Comparison of ENCODE assay signal across 15 cellular contexts in the genomic region with DNA sequence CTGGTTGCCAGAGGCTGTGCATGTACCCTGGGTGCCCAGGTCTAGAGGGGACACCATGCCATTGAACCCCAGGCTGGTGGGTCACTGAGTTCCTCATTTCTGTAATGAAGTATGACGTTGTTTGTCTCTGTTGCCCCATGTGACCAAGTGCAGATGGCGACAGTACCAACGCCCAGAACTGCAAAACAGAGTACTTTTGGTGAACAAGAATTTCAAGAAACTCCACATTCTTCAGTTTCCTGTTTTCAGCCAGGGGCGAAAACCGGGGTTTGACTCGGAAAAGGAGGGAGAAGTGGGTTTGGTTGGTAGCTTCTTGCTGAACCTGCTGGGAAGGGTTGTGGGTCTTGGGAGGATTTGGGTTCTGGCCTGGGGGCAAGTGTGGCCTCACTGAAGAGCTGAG. TPM values are rescaled to one million over a fixed set of nuclear protein-coding genes. Genes with fewer than 3 reads are reported as not detected.
DNase-seq lines count a peak whose midpoint lies in the region; ATAC-seq and TF ChIP-seq lines count a peak whose summit lies in the region.
"Had no signal": no experiment of that assay in that cellular context is flagged by ENCODE, and none has a peak within 500 bp of the region (broad histone marks: within the 10 kb centered on the region; RNA-seq: fewer than 3 reads in every experiment).

No MANE protein-coding gene starts in this region.

- peaks cover 16% of the 10 kb centered on the region for H3K4me1 Mint-ChIP-seq in WTC11
- H3K4me1 Mint-ChIP-seq in activated T-cell treated with anti-CD3 and anti-CD28 coated beads, Interleukin-2, amount 50 U/mL, for 72 hours (ENCODE audit: low read depth), result peaks cover 5% of the 10 kb centered on the region
- H3K4me1 Mint-ChIP-seq in immature natural killer cell, result peaks cover 22 to 38% of the 10 kb centered on the region in 2 donors

- peaks cover 2% of the 10 kb centered on the region for H3K9me3 Mint-ChIP-seq in WTC11
- H3K9me3 Mint-ChIP-seq in activated T-cell treated with anti-CD3 and anti-CD28 coated beads, Interleukin-2, amount 50 U/mL, for 72 hours, result no peaks in the 10 kb centered on the region
- H3K9me3 Mint-ChIP-seq in immature natural killer cell, result no peaks in the 10 kb centered on the region
- H3K9me3 Mint-ChIP-seq: neural crest cell; T-helper 2 cell treated with Interferon-gamma antibody and Interleukin-4, amounts not matched to agents 5 μg/mL and 100 μg/mL, for 36 hours had no signal

- TF ChIP-seq CTCF in WTC11 (IDR thresholded peaks at IDR 0.05) (no peak), left lung (IDR thresholded peaks at IDR 0.05) (no peak), suprapubic skin (IDR thresholded peaks at IDR 0.05) (no peak)

- H3K36me3 ChIP-seq in left lung (peaks cover 0 to 12% of the 10 kb centered on the region in 2 donors), suprapubic skin (peaks cover 12% of the 10 kb centered on the region)

- H3K27me3 ChIP-seq in left lung (no peaks in the 10 kb centered on the region), suprapubic skin (no peaks in the 10 kb centered on the region)

- CTCF ChIA-PET in WTC11 (lab: Charles Lee), result interaction anchor here (0.9 to 1.3 kb wide), 2 partner anchors 42 to 106 kb away, joined by 3 read pairs; no protein-coding TSS in a partner anchor

- POLR2A ChIA-PET in WTC11 (lab: Charles Lee), result no interaction called here

- H3K27ac Mint-ChIP-seq in WTC11 (peak overlapping the region; percentile 43; the same call in 1 of the 2 replicates), immature natural killer cell (peak overlapping the region in 1 of 6 donors; percentile 49)
- H3K27ac Mint-ChIP-seq in activated T-cell treated with anti-CD3 and anti-CD28 coated beads, Interleukin-2, amount 50 U/mL, for 72 hours, result no peak overlapping the region
- H3K27ac Mint-ChIP-seq: activated naive CD8-positive, alpha-beta T cell; T-helper 2 cell treated with Interferon-gamma antibody and Interleukin-4, amounts not matched to agents 5 μg/mL and 100 μg/mL, for 36 hours had no signal

- TF ChIP-seq EP300 in Ishikawa (IDR thresholded peaks at IDR 0.05; ENCODE audit: borderline replicate concordance) (no peak), suprapubic skin (IDR thresholded peaks at IDR 0.05) (no peak)

- H3K27me3 Mint-ChIP-seq in WTC11 (ENCODE audit: low read depth), result no peaks in the 10 kb centered on the region
- no peaks in the 10 kb centered on the region for H3K27me3 Mint-ChIP-seq in activated T-cell treated with anti-CD3 and anti-CD28 coated beads, Interleukin-2, amount 50 U/mL, for 72 hours (ENCODE audit: low read depth)
- H3K27me3 Mint-ChIP-seq in immature natural killer cell (ENCODE audit: low read depth in 3 of 3), result no peaks in the 10 kb centered on the region
- H3K27me3 Mint-ChIP-seq: activated naive CD8-positive, alpha-beta T cell had no signal

- H3K4me3 ChIP-seq in left lung (no peak overlapping the region), suprapubic skin (no peak overlapping the region)

- H3K4me1 ChIP-seq in left lung (peaks cover 24 to 46% of the 10 kb centered on the region in 2 donors), suprapubic skin (peaks cover 27% of the 10 kb centered on the region)

- ATAC-seq in WTC11 (no peak), left lung (peak; percentile 18), HG03571 (IDR thresholded peaks at IDR 0.05; ENCODE audit: unreplicated experiment) (no peak), HG03442 (IDR thresholded peaks at IDR 0.05; ENCODE audit: unreplicated experiment) (no peak)
- ATAC-seq in activated T-cell treated with anti-CD3 and anti-CD28 coated beads, Interleukin-2, amount 50 U/mL, for 72 hours (replicated peaks in 1 of 2), result no peak

- 37% methylated on average over 6 of the region's 6 CpGs for WGBS in suprapubic skin

- H3K36me3 Mint-ChIP-seq in WTC11, result no peaks in the 10 kb centered on the region
- H3K36me3 Mint-ChIP-seq in activated T-cell treated with anti-CD3 and anti-CD28 coated beads, Interleukin-2, amount 50 U/mL, for 72 hours (ENCODE audit: insufficient read depth in 2 of 2), result no peaks in the 10 kb centered on the region
- H3K36me3 Mint-ChIP-seq in immature natural killer cell, result peaks cover 3 to 5% (median 4%) of the 10 kb centered on the region in 3 donors

- TF ChIP-seq POLR2A in suprapubic skin (IDR thresholded peaks at IDR 0.05), result no peak

- intact Hi-C loops in left lung (cut with DNase I), result loop anchor here in 1 of 2 donors (10.0 kb wide), 1 partner anchor 64 kb away; no protein-coding TSS in a partner anchor

- H3K27ac ChIP-seq in left lung, result peak overlapping the region; percentile 39 to 78
- peak overlapping the region; percentile 52 for H3K27ac ChIP-seq in suprapubic skin
- H3K27ac ChIP-seq: C4-2B had no signal

- no peak for TF ChIP-seq RAD21 in Ishikawa (IDR thresholded peaks at IDR 0.05; ENCODE audit: low read depth)

- DNase-seq in WTC11 (ENCODE audit: low spot score) (no peak), left lung (peak in 1 of 2 donors; percentile 77), suprapubic skin (ENCODE audit: low spot score in 2 of 2) (peak in 1 of 2 donors; percentile 74), immature natural killer cell (no peak)
- DNase-seq in activated T-cell treated with anti-CD3 and anti-CD28 coated beads, Interleukin-2, amount 50 U/mL, for 72 hours, result no peak
- DNase-seq: dermis blood vessel endothelial cell, foreskin melanocyte, OCI-M1 had no signal

- H3K4me3 Mint-ChIP-seq in WTC11, result no peak overlapping the region
- H3K4me3 Mint-ChIP-seq in activated T-cell treated with anti-CD3 and anti-CD28 coated beads, Interleukin-2, amount 50 U/mL, for 72 hours, result no peak overlapping the region
- no peak overlapping the region for H3K4me3 Mint-ChIP-seq in immature natural killer cell
- H3K4me3 Mint-ChIP-seq: activated naive CD8-positive, alpha-beta T cell; neural crest cell; T-helper 2 cell treated with Interferon-gamma antibody and Interleukin-4, amounts not matched to agents 5 μg/mL and 100 μg/mL, for 36 hours had no signal

- no peaks in the 10 kb centered on the region for H3K9me3 ChIP-seq in left lung
- H3K9me3 ChIP-seq in suprapubic skin, result no peaks in the 10 kb centered on the region

TF ChIP-seq in Ishikawa, 13 proteins besides CTCF, POLR2A, EP300 and RAD21:
- TF ChIP-seq NFIC (IDR thresholded peaks at IDR 0.05) (no peak), TEAD4 (IDR thresholded peaks at IDR 0.05) (peak; percentile 41; the same call in 1 of the 2 replicates)
- TF ChIP-seq, protein P1, sequence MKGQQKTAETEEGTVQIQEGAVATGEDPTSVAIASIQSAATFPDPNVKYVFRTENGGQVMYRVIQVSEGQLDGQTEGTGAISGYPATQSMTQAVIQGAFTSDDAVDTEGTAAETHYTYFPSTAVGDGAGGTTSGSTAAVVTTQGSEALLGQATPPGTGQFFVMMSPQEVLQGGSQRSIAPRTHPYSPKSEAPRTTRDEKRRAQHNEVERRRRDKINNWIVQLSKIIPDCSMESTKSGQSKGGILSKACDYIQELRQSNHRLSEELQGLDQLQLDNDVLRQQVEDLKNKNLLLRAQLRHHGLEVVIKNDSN (IDR thresholded peaks at IDR 0.05), result peak; percentile 78

TF ChIP-seq in WTC11, 78 proteins besides CTCF, POLR2A, EP300 and RAD21:
- TF ChIP-seq GABPB1 (CRISPR knock-in tag; IDR thresholded peaks at IDR 0.05) (no peak), GTF2I (CRISPR knock-in tag; conservative IDR thresholded peaks at IDR 0.05) (no peak)
- TF ChIP-seq, protein P2, sequence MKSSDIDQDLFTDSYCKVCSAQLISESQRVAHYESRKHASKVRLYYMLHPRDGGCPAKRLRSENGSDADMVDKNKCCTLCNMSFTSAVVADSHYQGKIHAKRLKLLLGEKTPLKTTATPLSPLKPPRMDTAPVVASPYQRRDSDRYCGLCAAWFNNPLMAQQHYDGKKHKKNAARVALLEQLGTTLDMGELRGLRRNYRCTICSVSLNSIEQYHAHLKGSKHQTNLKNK (CRISPR knock-in tag; IDR thresholded peaks at IDR 0.05), result no peak

RNA-seq across cellular contexts. Expression of a gene that starts 18.2 kb away (rescaled TPM):
- total RNA-seq in WTC11 (2021), result 2.1 to 4.2 TPM (median 3.0 TPM) in 3 replicates
- total RNA-seq in left lung, result under 1 TPM; 0.52 to 0.58 TPM
- not detected for total RNA-seq in suprapubic skin
- total RNA-seq in activated T-cell treated with anti-CD3 and anti-CD28 coated beads, Interleukin-2, amount 50 U/mL, for 72 hours, result not detected
- polyA plus RNA-seq in immature natural killer cell, result under 1 TPM in 1 of 3 donors, not detected in 2; 0.12 TPM
- total RNA-seq: dermis blood vessel endothelial cell, neural crest cell had no signal

RNA-seq across cellular contexts. Expression of a gene that starts 35.0 kb away (rescaled TPM):
- total RNA-seq in WTC11 (2021) (2.8 to 3.9 TPM (median 3.3 TPM) in 3 replicates), left lung (10 to 100 TPM; 15.6 to 24.6 TPM), suprapubic skin (10 to 100 TPM; 20.7 to 27.2 (median 25.4) TPM)
- total RNA-seq in activated T-cell treated with anti-CD3 and anti-CD28 coated beads, Interleukin-2, amount 50 U/mL, for 72 hours, result 1 to 10 TPM; 8.3 to 8.6 TPM
- polyA plus RNA-seq in immature natural killer cell, result 10 to 100 TPM; 36.9 to 64.3 (median 51.8) TPM

RNA-seq across cellular contexts. Expression of a gene that starts 50.2 kb away (rescaled TPM):
- total RNA-seq in WTC11 (2021), result 8.8 to 10.4 TPM (median 9.3 TPM) in 3 replicates
- 1 to 10 TPM; 1.5 to 4.7 TPM for total RNA-seq in left lung
- total RNA-seq in suprapubic skin, result 1 to 10 TPM; 1.4 to 4.7 (median 3.6) TPM
- under 1 TPM; 0.39 to 0.67 TPM for total RNA-seq in activated T-cell treated with anti-CD3 and anti-CD28 coated beads, Interleukin-2, amount 50 U/mL, for 72 hours
- polyA plus RNA-seq in immature natural killer cell, result under 1 TPM in 1 of 3 donors, not detected in 2; 0.30 TPM
